Comparison of ENCODE assay signal across 11 cellular contexts in the genomic region with DNA sequence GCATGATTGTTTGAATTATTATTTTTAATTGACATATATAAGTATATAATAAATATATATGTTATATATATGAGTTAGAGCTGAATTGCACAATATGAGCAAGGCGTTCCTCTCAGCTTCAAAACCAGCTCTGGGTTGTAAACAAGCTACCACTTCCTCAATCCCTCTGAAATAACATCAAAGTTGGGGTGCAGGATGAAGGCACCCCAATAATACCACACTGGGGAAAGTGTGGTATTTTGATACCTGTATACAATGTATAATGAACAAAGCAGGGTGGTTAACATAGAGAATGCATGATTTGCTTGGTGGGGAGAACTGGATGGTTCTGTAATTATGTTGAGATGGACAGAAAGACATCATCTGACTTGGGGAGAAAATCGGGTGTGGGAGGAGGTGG. TPM values are rescaled to one million over a fixed set of nuclear protein-coding genes. Genes with fewer than 3 reads are reported as not detected.
DNase-seq lines count a peak whose midpoint lies in the region; ATAC-seq and TF ChIP-seq lines count a peak whose summit lies in the region.
"Had no signal": no experiment of that assay in that cellular context is flagged by ENCODE, and none has a peak within 500 bp of the region (broad histone marks: within the 10 kb centered on the region; RNA-seq: fewer than 3 reads in every experiment).

No MANE protein-coding gene starts in this region.

- no peak for DNase-seq in stimulated activated naive CD8-positive, alpha-beta T cell treated with anti-CD3 and anti-CD28 coated beads, Interleukin-15, Interleukin-2, amounts not matched to agents 100 U/mL and 50 U/mL, for 24 hours
- no peak for DNase-seq in memory B cell (ENCODE audit: low spot score in 2 of 2)
- DNase-seq in amygdala (lab: John Stamatoyannopoulos, UW): no peak
- DNase-seq in adrenal gland: no peak
- DNase-seq in cerebellum (ENCODE audit: low spot score): no peak
- DNase-seq: GOT3; NCI-H2171; stimulated activated naive CD4-positive, alpha-beta T cell treated with Interleukin-2 at 50 U/mL for 16 hours had no signal

- no peaks in the 10 kb centered on the region for H3K27me3 Mint-ChIP-seq in stimulated activated naive CD8-positive, alpha-beta T cell treated with anti-CD3 and anti-CD28 coated beads, Interleukin-15, Interleukin-2, amounts not matched to agents 100 ng/mL and 50 ng/mL, for 24 hours
- H3K27me3 Mint-ChIP-seq in activated T-helper 17 cell treated with anti-CD3 and anti-CD28 coated beads, Interleukin-2, amount 50 U/mL, for 72 hours: no peaks in the 10 kb centered on the region
- H3K27me3 Mint-ChIP-seq in memory B cell: peaks cover 10% of the 10 kb centered on the region

- peak overlapping the region; percentile 64 for H3K27ac Mint-ChIP-seq in stimulated activated naive CD8-positive, alpha-beta T cell treated with anti-CD3 and anti-CD28 coated beads, Interleukin-15, Interleukin-2, amounts not matched to agents 100 ng/mL and 50 ng/mL, for 24 hours
- peak overlapping the region; percentile 78 for H3K27ac Mint-ChIP-seq in activated T-helper 17 cell treated with anti-CD3 and anti-CD28 coated beads, Interleukin-2, amount 50 U/mL, for 72 hours
- H3K27ac Mint-ChIP-seq in memory B cell: no peak overlapping the region

- intact Hi-C loops in adrenal gland (cut with DNase I): loop anchor here in 1 of 2 donors (5.0 kb wide), 1 partner anchor 142 kb away; no protein-coding TSS in a partner anchor

- H3K36me3 Mint-ChIP-seq in stimulated activated naive CD8-positive, alpha-beta T cell treated with anti-CD3 and anti-CD28 coated beads, Interleukin-15, Interleukin-2, amounts not matched to agents 100 ng/mL and 50 ng/mL, for 24 hours (ENCODE audit: low read depth): peaks cover 7% of the 10 kb centered on the region
- H3K36me3 Mint-ChIP-seq in activated T-helper 17 cell treated with anti-CD3 and anti-CD28 coated beads, Interleukin-2, amount 50 U/mL, for 72 hours (ENCODE audit: low read depth): peaks cover 33% of the 10 kb centered on the region
- H3K36me3 Mint-ChIP-seq in memory B cell: no peaks in the 10 kb centered on the region

- no peaks in the 10 kb centered on the region for H3K9me3 Mint-ChIP-seq in stimulated activated naive CD8-positive, alpha-beta T cell treated with anti-CD3 and anti-CD28 coated beads, Interleukin-15, Interleukin-2, amounts not matched to agents 100 ng/mL and 50 ng/mL, for 24 hours
- H3K9me3 Mint-ChIP-seq in activated T-helper 17 cell treated with anti-CD3 and anti-CD28 coated beads, Interleukin-2, amount 50 U/mL, for 72 hours: no peaks in the 10 kb centered on the region
- H3K9me3 Mint-ChIP-seq in memory B cell: no peaks in the 10 kb centered on the region

- H3K27ac ChIP-seq in adrenal gland: no peak overlapping the region

- peaks cover 91% of the 10 kb centered on the region for H3K4me1 Mint-ChIP-seq in stimulated activated naive CD8-positive, alpha-beta T cell treated with anti-CD3 and anti-CD28 coated beads, Interleukin-15, Interleukin-2, amounts not matched to agents 100 ng/mL and 50 ng/mL, for 24 hours (ENCODE audit: low read depth)
- H3K4me1 Mint-ChIP-seq in activated T-helper 17 cell treated with anti-CD3 and anti-CD28 coated beads, Interleukin-2, amount 50 U/mL, for 72 hours: peaks cover 63% of the 10 kb centered on the region
- peaks cover 55% of the 10 kb centered on the region for H3K4me1 Mint-ChIP-seq in memory B cell

- no peak overlapping the region for H3K4me3 ChIP-seq in adrenal gland

- no peak for ATAC-seq in stimulated activated naive CD8-positive, alpha-beta T cell treated with anti-CD3 and anti-CD28 coated beads, Interleukin-15, Interleukin-2, amounts not matched to agents 100 U/mL and 50 U/mL, for 24 hours
- ATAC-seq in activated T-helper 17 cell treated with anti-CD3 and anti-CD28 coated beads, Interleukin-2, amount 50 U/mL, for 72 hours (replicated peaks): no peak
- no peak for ATAC-seq in memory B cell (ENCODE audit: low read depth)
- ATAC-seq in HG02623 (IDR thresholded peaks at IDR 0.05; ENCODE audit: unreplicated experiment): no peak

- no peak for TF ChIP-seq CTCF in adrenal gland (IDR thresholded peaks at IDR 0.05)

- H3K27me3 ChIP-seq in adrenal gland: no peaks in the 10 kb centered on the region

- H3K4me1 ChIP-seq in adrenal gland (replicated peaks in 1 of 2): peaks cover 3 to 6% of the 10 kb centered on the region in 2 donors

- 58 to 77% (median 73%) methylated on average over 2 of the region's 2 CpGs for WGBS in adrenal gland, 4 donors

- no peak for TF ChIP-seq POLR2A in adrenal gland (IDR thresholded peaks at IDR 0.05)

- H3K36me3 ChIP-seq in adrenal gland (replicated peaks in 1 of 2): no peaks in the 10 kb centered on the region

- H3K4me3 Mint-ChIP-seq in stimulated activated naive CD8-positive, alpha-beta T cell treated with anti-CD3 and anti-CD28 coated beads, Interleukin-15, Interleukin-2, amounts not matched to agents 100 ng/mL and 50 ng/mL, for 24 hours: peak overlapping the region; percentile 81
- H3K4me3 Mint-ChIP-seq in activated T-helper 17 cell treated with anti-CD3 and anti-CD28 coated beads, Interleukin-2, amount 50 U/mL, for 72 hours: peak overlapping the region; percentile 92
- peak overlapping the region; percentile 98 for H3K4me3 Mint-ChIP-seq in memory B cell

- H3K9me3 ChIP-seq in adrenal gland (replicated peaks in 1 of 3): no peaks in the 10 kb centered on the region

RNA-seq across cellular contexts. Expression of gene SORL1, which starts 1.7 kb away (rescaled TPM):
- 10 to 100 TPM; 47.1 to 98.5 TPM for total RNA-seq in activated T-helper 17 cell treated with anti-CD3 and anti-CD28 coated beads, Interleukin-2, amount 50 U/mL, for 72 hours
- total RNA-seq in adrenal gland (10 to 100 TPM in 5 of 8 donors, 1 to 10 TPM in 3; 5.2 to 28.6 (median 12.1) TPM), cerebellum (41.6 TPM)
- 1 to 10 TPM; 1.0 to 4.9 (median 2.3) TPM for polyA plus RNA-seq in adrenal gland
